32 cellular contexts compared by ENCODE assay signal in the genomic region with DNA sequence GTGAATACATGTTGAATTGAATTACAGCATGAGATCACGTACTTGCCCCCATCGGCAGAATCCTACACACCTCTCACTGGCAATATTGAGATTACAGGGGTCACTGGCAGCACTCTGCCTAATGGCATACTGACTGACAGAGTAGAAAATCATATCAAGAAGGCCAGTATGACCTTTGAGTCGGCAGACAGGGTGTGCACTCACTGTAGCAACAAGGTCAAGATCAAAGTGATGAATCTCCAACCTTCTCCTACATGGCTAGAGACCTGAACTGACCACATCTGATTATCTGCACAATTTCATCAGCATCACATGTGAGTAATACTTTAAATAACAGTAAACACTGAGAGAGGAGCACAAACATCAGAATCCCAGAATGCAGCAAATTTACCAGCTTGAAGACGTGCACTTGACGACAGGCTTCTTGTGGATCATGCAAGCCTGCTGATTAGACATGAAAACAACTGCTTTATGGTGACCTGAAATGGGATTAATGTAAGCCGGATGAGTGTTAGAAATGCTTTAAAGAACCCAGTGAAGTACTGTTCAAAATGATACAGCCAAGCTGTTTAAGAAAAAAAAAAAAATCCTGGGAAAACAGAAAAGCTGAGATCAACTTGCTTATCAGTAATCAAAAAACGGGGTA.
A peak's percentile ranks its signal among the peaks of the same experiment; 100 is the strongest.
DNase-seq lines count a peak whose midpoint lies in the region; ATAC-seq and TF ChIP-seq lines count a peak whose summit lies in the region.
"Had no signal": no experiment of that assay in that cellular context is flagged by ENCODE, and none has a peak within 500 bp of the region (broad histone marks: within the 10 kb centered on the region; RNA-seq: fewer than 3 reads in every experiment).

No MANE protein-coding gene starts in this region.

- peak overlapping the region; percentile 34 for H3K4me3 ChIP-seq in WERI-Rb-1 (ENCODE audit: low read depth, low read length)
- no peak overlapping the region for H3K4me3 ChIP-seq in left ventricle myocardium inferior
- H3K4me3 ChIP-seq: BLaER1 treated with 17β-estradiol and CSF1 and Interleukin-3, amounts not matched to agents 10 nM and 100 nM; cardiac muscle cell; coronary artery; esophagus muscularis mucosa; left lung; sigmoid colon; testis had no signal

- H3K9ac ChIP-seq in H9 (ENCODE audit: extremely low read depth, insufficient read length, low read length), result no peak overlapping the region
- H3K9ac ChIP-seq: BLaER1 treated with 17β-estradiol and CSF1 and Interleukin-3, amounts not matched to agents 10 nM and 100 nM; parathyroid adenoma had no signal

- H2AK5ac ChIP-seq in H9 (ENCODE audit: insufficient read length, low read length), result no peak overlapping the region

- H3K27ac Mint-ChIP-seq in H9 (peak overlapping the region; percentile 5 to 68 (median 10); a peak in 4 of 7 replicates), neural crest cell (ENCODE audit: unreplicated experiment) (peak overlapping the region; percentile 95)
- H3K27ac Mint-ChIP-seq: activated CD4-positive, alpha-beta memory T cell treated with anti-CD3 and anti-CD28 coated beads, Interleukin-2, amount 10 ng/mL, durations not matched to agents 7 days and 5 days; activated naive CD4-positive, alpha-beta T cell treated with anti-CD3 and anti-CD28 coated beads, Interleukin-2, amount 50 U/mL, for 24 hours; activated T-helper 2 cell treated with anti-CD3 and anti-CD28 coated beads, Interferon-gamma antibody, Interleukin-2, Interleukin-4, amounts not matched to agents 10 μg/mL and 5 μg/mL and 100 μg/mL, durations not matched to agents 14 hours and 24 hours and 36 hours; immature natural killer cell; naive thymus-derived CD4-positive, alpha-beta T cell; stimulated activated naive B cell treated with anti-CD40 and anti-IgM and Interleukin-4, amounts not matched to agents 10 μg/mL and 1 μg/mL and 100 μg/mL, for 72 hours had no signal

- no peak overlapping the region for H3K4me3 Mint-ChIP-seq in H9
- peak overlapping the region; percentile 38 for H3K4me3 Mint-ChIP-seq in neural crest cell
- H3K4me3 Mint-ChIP-seq: activated CD4-positive, alpha-beta memory T cell treated with anti-CD3 and anti-CD28 coated beads, Interleukin-2, amount 10 ng/mL, durations not matched to agents 7 days and 5 days; activated naive CD4-positive, alpha-beta T cell treated with anti-CD3 and anti-CD28 coated beads, Interleukin-2, amount 50 U/mL, for 24 hours; immature natural killer cell; naive thymus-derived CD4-positive, alpha-beta T cell; stimulated activated naive B cell treated with anti-CD40 and anti-IgM and Interleukin-4, amounts not matched to agents 10 μg/mL and 1 μg/mL and 100 μg/mL, for 72 hours had no signal

- H3K36me3 Mint-ChIP-seq in H9 (ENCODE audit: insufficient read depth in 1 of 3, low read depth in 3 of 3) (no peaks in the 10 kb centered on the region), neural crest cell (ENCODE audit: low read depth) (no peaks in the 10 kb centered on the region)

- H3K27ac ChIP-seq in H9 (ENCODE audit: insufficient read length, low read depth, low read length), result no peak overlapping the region
- peak overlapping the region; percentile 61 for H3K27ac ChIP-seq in WERI-Rb-1
- H3K27ac ChIP-seq in left ventricle myocardium inferior (replicated peaks), result peak overlapping the region; percentile 42
- H3K27ac ChIP-seq: BLaER1 treated with 17β-estradiol and CSF1 and Interleukin-3, amounts not matched to agents 10 nM and 100 nM; cardiac muscle cell; coronary artery; esophagus muscularis mucosa; HL-60; left lung; parathyroid adenoma; sigmoid colon; testis had no signal

- H2BK20ac ChIP-seq in H9 (ENCODE audit: low read depth, low read length, poor library complexity, severe bottlenecking), result no peak overlapping the region

- no peak for TF ChIP-seq POLR2A in GM18505 (IDR thresholded peaks at IDR 0.05; ENCODE audit: borderline replicate concordance, extremely low read depth, insufficient read depth, insufficient read length)

- peak overlapping the region; percentile 46 for H3T11ph ChIP-seq in H9 (ENCODE audit: low read length)

- ATAC-seq in GM18505 (IDR thresholded peaks at IDR 0.05; ENCODE audit: unreplicated experiment), result no peak
- ATAC-seq: activated CD4-positive, CD25-positive, alpha-beta regulatory T cell treated with anti-CD3 and anti-CD28 coated beads, Interleukin-2, amount 50 U/mL, for 24 hours; naive thymus-derived CD4-positive, alpha-beta T cell; stimulated activated naive B cell treated with anti-CD40 and anti-IgM and Interleukin-4, amounts not matched to agents 10 μg/mL and 1 μg/mL and 100 μg/mL, for 72 hours had no signal

- no peak overlapping the region for H2AFZ ChIP-seq in H9 (ENCODE audit: low read length)
- H2AFZ ChIP-seq: parathyroid adenoma had no signal

- H3K14ac ChIP-seq in H9 (ENCODE audit: insufficient read depth, low read length), result peak overlapping the region; percentile 26; the same call in 1 of the 2 replicates

- peaks cover 2% of the 10 kb centered on the region; the same call in 1 of the 2 replicates for H3K4me1 ChIP-seq in H9 (ENCODE audit: insufficient read depth, low read length)
- peaks cover 16% of the 10 kb centered on the region for H3K4me1 ChIP-seq in left ventricle myocardium inferior
- H3K4me1 ChIP-seq: BLaER1 treated with 17β-estradiol and CSF1 and Interleukin-3, amounts not matched to agents 10 nM and 100 nM; left lung; sigmoid colon; testis had no signal

- no peak overlapping the region for H4K91ac ChIP-seq in H9 (ENCODE audit: insufficient read length, low read depth, low read length)

- H3K27me3 ChIP-seq in H9 (ENCODE audit: insufficient read depth, low read length), result no peaks in the 10 kb centered on the region
- H3K27me3 ChIP-seq in WERI-Rb-1 (ENCODE audit: insufficient read depth, low read depth, severe bottlenecking), result no peaks in the 10 kb centered on the region
- no peaks in the 10 kb centered on the region for H3K27me3 ChIP-seq in left ventricle myocardium inferior (ENCODE audit: low read depth)
- H3K27me3 ChIP-seq: BLaER1 treated with 17β-estradiol and CSF1 and Interleukin-3, amounts not matched to agents 10 nM and 100 nM; cardiac muscle cell; esophagus muscularis mucosa; left lung; sigmoid colon; testis had no signal

- H3K36me3 ChIP-seq in WERI-Rb-1, result no peaks in the 10 kb centered on the region
- H3K36me3 ChIP-seq in left ventricle myocardium inferior, result no peaks in the 10 kb centered on the region
- H3K36me3 ChIP-seq: BLaER1 treated with 17β-estradiol and CSF1 and Interleukin-3, amounts not matched to agents 10 nM and 100 nM; cardiac muscle cell; esophagus muscularis mucosa; left lung; sigmoid colon had no signal

- H3K9me3 ChIP-seq in H9 (ENCODE audit: control insufficient read depth, low read depth, low read length) (no peaks in the 10 kb centered on the region), WERI-Rb-1 (ENCODE audit: severe bottlenecking) (no peaks in the 10 kb centered on the region), left ventricle myocardium inferior (replicated peaks) (no peaks in the 10 kb centered on the region)
- H3K9me3 ChIP-seq: BLaER1 treated with 17β-estradiol and CSF1 and Interleukin-3, amounts not matched to agents 10 nM and 100 nM; esophagus muscularis mucosa; left lung; sigmoid colon; testis had no signal

- H2BK15ac ChIP-seq in H9 (ENCODE audit: low read depth, low read length), result no peak overlapping the region

- no peak overlapping the region for H4K8ac ChIP-seq in H9 (replicated peaks; ENCODE audit: insufficient read length, low read depth, low read length)

- H3K4ac ChIP-seq in H9 (ENCODE audit: low read depth, low read length), result no peak overlapping the region; the same call in 1 of the 2 replicates

- no peak overlapping the region for H3K23ac ChIP-seq in H9 (ENCODE audit: insufficient read length, low read depth, low read length)

- DNase-seq in H9, result no peak
- peak; percentile 66 for DNase-seq in WERI-Rb-1
- DNase-seq in left ventricle myocardium inferior, result no peak
- DNase-seq in neural crest cell (ENCODE audit: low read depth, low spot score), result no peak
- DNase-seq in HUDEP-2 (lab: John Stamatoyannopoulos, UW; ENCODE audit: unreplicated experiment in 76 of 76), result no peak
- DNase-seq in stimulated activated CD4-positive, alpha-beta T cell treated with anti-CD3 and anti-CD28 coated beads, Interleukin-1b, Interleukin-23, amount 100 ng/mL, for 48 hours, result no peak
- DNase-seq: activated CD4-positive, alpha-beta memory T cell treated with anti-CD3 and anti-CD28 coated beads, Interleukin-2, amount 10 ng/mL, durations not matched to agents 7 days and 5 days; activated CD8-positive, alpha-beta memory T cell treated with anti-CD3 and anti-CD28 coated beads, Interleukin-2, amount 50 U/mL, for 48 hours; anterior cingulate cortex; DND-41; foreskin melanocyte; hippocampal formation; immature natural killer cell; Kasumi-1; left lung; midbrain; naive thymus-derived CD4-positive, alpha-beta T cell; NCI-H510A treated with DMSO at 0.1 percent for 48 hours; sigmoid colon; stimulated activated naive B cell treated with anti-CD40 and anti-IgM and Interleukin-4, amounts not matched to agents 10 μg/mL and 1 μg/mL and 100 μg/mL, for 72 hours; T-helper 1 cell; testis had no signal

- no peak overlapping the region for H2BK5ac ChIP-seq in H9 (ENCODE audit: insufficient read length, low read length)

- H3K4me2 ChIP-seq in H9 (ENCODE audit: insufficient read depth, insufficient read length, low read length), result no peak overlapping the region
- H3K4me2 ChIP-seq: BLaER1 treated with 17β-estradiol and CSF1 and Interleukin-3, amounts not matched to agents 10 nM and 100 nM had no signal

- H3K79me1 ChIP-seq in H9 (ENCODE audit: insufficient read depth, low read depth, low read length, poor library complexity, severe bottlenecking), result no peaks in the 10 kb centered on the region

- no peak overlapping the region for H4K5ac ChIP-seq in H9 (ENCODE audit: insufficient read length, low read depth, low read length)

- no peak for TF ChIP-seq CTCF in H9 (conservative IDR thresholded peaks at IDR 0.05)
- TF ChIP-seq CTCF in WERI-Rb-1 (IDR thresholded peaks at IDR 0.05; ENCODE audit: low read depth, low read length), result no peak
- no peak for TF ChIP-seq CTCF in left ventricle myocardium inferior (IDR thresholded peaks at IDR 0.05; ENCODE audit: borderline replicate concordance)
- no peak for TF ChIP-seq CTCF in neural crest cell (conservative IDR thresholded peaks at IDR 0.05)

- H4K20me1 ChIP-seq in H9 (ENCODE audit: control insufficient read depth, insufficient read depth, insufficient read length), result no peaks in the 10 kb centered on the region
- H4K20me1 ChIP-seq: BLaER1 treated with 17β-estradiol and CSF1 and Interleukin-3, amounts not matched to agents 10 nM and 100 nM had no signal

- no peak overlapping the region for H2BK120ac ChIP-seq in H9 (ENCODE audit: low read depth, low read length, poor library complexity, severe bottlenecking)

- H3K4me1 Mint-ChIP-seq in H9 (peaks cover 47 to 54% of the 10 kb centered on the region in 2 experiments), neural crest cell (peaks cover 47% of the 10 kb centered on the region)
- H3K4me1 Mint-ChIP-seq: activated CD4-positive, alpha-beta memory T cell treated with anti-CD3 and anti-CD28 coated beads, Interleukin-2, amount 10 ng/mL, durations not matched to agents 7 days and 5 days; activated naive CD4-positive, alpha-beta T cell treated with anti-CD3 and anti-CD28 coated beads, Interleukin-2, amount 50 U/mL, for 24 hours; immature natural killer cell; stimulated activated naive B cell treated with anti-CD40 and anti-IgM and Interleukin-4, amounts not matched to agents 10 μg/mL and 1 μg/mL and 100 μg/mL, for 72 hours had no signal

- H3K27me3 Mint-ChIP-seq in H9 (ENCODE audit: low read depth), result no peaks in the 10 kb centered on the region
- H3K27me3 Mint-ChIP-seq in neural crest cell (ENCODE audit: low read depth), result no peaks in the 10 kb centered on the region
- H3K27me3 Mint-ChIP-seq: activated CD4-positive, alpha-beta memory T cell treated with anti-CD3 and anti-CD28 coated beads, Interleukin-2, amount 10 ng/mL, durations not matched to agents 7 days and 5 days; activated naive CD4-positive, alpha-beta T cell treated with anti-CD3 and anti-CD28 coated beads, Interleukin-2, amount 50 U/mL, for 24 hours; naive thymus-derived CD4-positive, alpha-beta T cell; stimulated activated naive B cell treated with anti-CD40 and anti-IgM and Interleukin-4, amounts not matched to agents 10 μg/mL and 1 μg/mL and 100 μg/mL, for 72 hours had no signal

- H3K79me2 ChIP-seq in H9 (ENCODE audit: insufficient read depth, low read length), result no peaks in the 10 kb centered on the region
- H3K79me2 ChIP-seq: parathyroid adenoma had no signal

- no CpG with 5 or more reads among the region's 7 CpGs for WGBS in H9 (ENCODE audit: extremely low coverage, insufficient read length, low lambda C conversion rate)

- intact Hi-C loops in left ventricle myocardium inferior (cut with micrococcal nuclease), result no loop called here

- H3K23me2 ChIP-seq in H9 (ENCODE audit: insufficient read length, low read depth, low read length, poor library complexity, severe bottlenecking), result no peaks in the 10 kb centered on the region

- H3K9me3 Mint-ChIP-seq in H9 (no peaks in the 10 kb centered on the region), neural crest cell (no peaks in the 10 kb centered on the region)
- H3K9me3 Mint-ChIP-seq: activated CD4-positive, alpha-beta memory T cell treated with anti-CD3 and anti-CD28 coated beads, Interleukin-2, amount 10 ng/mL, durations not matched to agents 7 days and 5 days; activated naive CD4-positive, alpha-beta T cell treated with anti-CD3 and anti-CD28 coated beads, Interleukin-2, amount 50 U/mL, for 24 hours; activated T-helper 2 cell treated with anti-CD3 and anti-CD28 coated beads, Interferon-gamma antibody, Interleukin-2, Interleukin-4, amounts not matched to agents 10 μg/mL and 5 μg/mL and 100 μg/mL, durations not matched to agents 14 hours and 24 hours and 36 hours; immature natural killer cell; stimulated activated naive B cell treated with anti-CD40 and anti-IgM and Interleukin-4, amounts not matched to agents 10 μg/mL and 1 μg/mL and 100 μg/mL, for 72 hours had no signal

- peak overlapping the region; percentile 55 for H2BK12ac ChIP-seq in H9 (ENCODE audit: insufficient read length, low read depth, low read length)

- peak overlapping the region; percentile 62 for H3K18ac ChIP-seq in H9 (ENCODE audit: insufficient read length, low read depth, low read length)

- H3K56ac ChIP-seq in H9 (ENCODE audit: insufficient read length, low read depth, low read length), result no peak overlapping the region
